11 cellular contexts compared by ENCODE assay signal in the genomic region with DNA sequence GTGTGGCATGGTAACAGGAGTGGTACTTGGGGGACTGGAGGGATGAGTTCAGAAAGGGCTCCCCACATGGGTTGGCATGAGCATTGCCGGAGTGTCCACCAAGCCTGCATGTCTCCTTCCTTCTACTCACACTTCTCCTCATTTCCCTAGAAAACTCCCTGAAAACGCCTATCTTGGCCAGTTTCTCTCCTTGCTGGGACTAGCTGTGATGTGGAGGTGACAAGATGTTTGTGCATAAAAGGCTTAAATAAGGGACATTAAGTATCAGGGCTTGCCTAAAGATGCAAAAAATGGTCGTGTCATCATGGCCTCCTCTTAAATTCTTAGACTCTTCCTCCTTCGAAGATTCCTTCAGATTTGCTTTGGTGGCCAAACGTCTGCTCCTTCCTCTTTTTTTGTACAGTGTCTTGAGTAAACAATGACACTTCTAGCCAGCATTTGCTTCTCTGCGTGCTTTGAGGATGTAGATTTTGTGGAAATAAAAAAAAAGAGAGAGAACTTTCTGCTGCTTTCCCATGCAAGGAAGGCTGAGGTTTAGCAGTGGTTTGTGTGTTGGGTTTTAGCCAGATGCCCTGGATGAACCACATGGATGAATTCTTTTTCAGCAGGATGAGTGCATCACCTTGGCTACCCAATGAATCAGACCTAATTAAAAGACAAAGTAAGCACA.
A peak's percentile ranks its signal among the peaks of the same experiment; 100 is the strongest.
DNase-seq lines count a peak whose midpoint lies in the region; ATAC-seq and TF ChIP-seq lines count a peak whose summit lies in the region.
"Had no signal": no experiment of that assay in that cellular context is flagged by ENCODE, and none has a peak within 500 bp of the region (broad histone marks: within the 10 kb centered on the region; RNA-seq: fewer than 3 reads in every experiment).

No MANE protein-coding gene starts in this region.

- no peaks in the 10 kb centered on the region for H3K27me3 Mint-ChIP-seq in activated CD4-positive, alpha-beta T cell treated with anti-CD3 and anti-CD28 coated beads for 36 hours
- H3K27me3 Mint-ChIP-seq: B cell had no signal

- no peak for TF ChIP-seq CTCF in omental fat pad (IDR thresholded peaks at IDR 0.05)
- no peak for TF ChIP-seq CTCF in GM10266 (IDR thresholded peaks at IDR 0.05; ENCODE audit: control insufficient read depth, insufficient read depth, low read depth, missing control alignments)

- H3K4me3 Mint-ChIP-seq in activated CD4-positive, alpha-beta T cell treated with anti-CD3 and anti-CD28 coated beads for 36 hours: no peak overlapping the region
- H3K4me3 Mint-ChIP-seq: B cell had no signal

- intact Hi-C loops in activated CD4-positive, alpha-beta T cell treated with anti-CD3 and anti-CD28 coated beads for 36 hours (cut with DNase I, micrococcal nuclease): loop anchor here in 1 of 2 experiments (10.0 kb wide), 1 partner anchor 1026 kb away; no protein-coding TSS in a partner anchor

- H3K9me3 Mint-ChIP-seq in activated CD4-positive, alpha-beta T cell treated with anti-CD3 and anti-CD28 coated beads for 36 hours (ENCODE audit: low read depth): peaks cover 4% of the 10 kb centered on the region

- peak overlapping the region; percentile 4 for H3K27ac Mint-ChIP-seq in activated CD4-positive, alpha-beta T cell treated with anti-CD3 and anti-CD28 coated beads for 36 hours
- H3K27ac Mint-ChIP-seq: B cell had no signal

- no peak for ATAC-seq in activated CD4-positive, alpha-beta T cell treated with anti-CD3 and anti-CD28 coated beads for 36 hours
- no peak for ATAC-seq in omental fat pad (ENCODE audit: low FRiP score)

- peaks cover 75% of the 10 kb centered on the region for H3K4me1 Mint-ChIP-seq in activated CD4-positive, alpha-beta T cell treated with anti-CD3 and anti-CD28 coated beads for 36 hours

- CTCF ChIA-PET in activated CD4-positive, alpha-beta T cell treated with anti-CD3 and anti-CD28 coated beads for 36 hours (lab: Charles Lee): no interaction called here

- DNase-seq in activated CD4-positive, alpha-beta T cell treated with anti-CD3 and anti-CD28 coated beads for 36 hours: no peak
- DNase-seq in activated CD4-positive, alpha-beta T cell treated with anti-CD3 and anti-CD28 coated beads, Interleukin-2, amount 50 U/mL, for 48 hours: no peak
- DNase-seq in SIG-M5 treated with dmso at 0.1 percent for 504 hours (lab: John Stamatoyannopoulos, UW; ENCODE audit: unreplicated experiment) (peak; percentile 98), globus pallidus (ENCODE audit: low spot score) (peak; percentile 55), stromal cell of bone marrow (ENCODE audit: low read depth) (peak; percentile 58), NCI-H446 treated with DMSO at 0.1 percent for 48 hours (lab: John Stamatoyannopoulos, UW) (no peak), omental fat pad (ENCODE audit: low spot score) (no peak), GM10266 (ENCODE audit: extremely low spot score) (no peak)
- DNase-seq: activated CD4-positive, alpha-beta T cell treated with anti-CD3 and anti-CD28 coated beads for 48 hours; occipital lobe had no signal

- H3K36me3 Mint-ChIP-seq in activated CD4-positive, alpha-beta T cell treated with anti-CD3 and anti-CD28 coated beads for 36 hours (ENCODE audit: low read depth): peaks cover 3% of the 10 kb centered on the region

- POLR2A ChIA-PET in activated CD4-positive, alpha-beta T cell treated with anti-CD3 and anti-CD28 coated beads for 36 hours (lab: Charles Lee): no interaction called here

Comparison
In these comparisons a context has a peak if more than half of its experiments do, and no peak if none do; other contexts are left out.
1. DNase-seq: peak in SIG-M5 treated with dmso at 0.1 percent for 504 hours (single experiment), globus pallidus (single experiment) and stromal cell of bone marrow (single experiment); none in activated CD4-positive, alpha-beta T cell treated with anti-CD3 and anti-CD28 coated beads for 36 hours (single experiment), activated CD4-positive, alpha-beta T cell treated with anti-CD3 and anti-CD28 coated beads, Interleukin-2, amount 50 U/mL, for 48 hours (0 of 2), NCI-H446 treated with DMSO at 0.1 percent for 48 hours (single experiment), omental fat pad (single experiment) and GM10266 (single experiment).